In the genomic region with DNA sequence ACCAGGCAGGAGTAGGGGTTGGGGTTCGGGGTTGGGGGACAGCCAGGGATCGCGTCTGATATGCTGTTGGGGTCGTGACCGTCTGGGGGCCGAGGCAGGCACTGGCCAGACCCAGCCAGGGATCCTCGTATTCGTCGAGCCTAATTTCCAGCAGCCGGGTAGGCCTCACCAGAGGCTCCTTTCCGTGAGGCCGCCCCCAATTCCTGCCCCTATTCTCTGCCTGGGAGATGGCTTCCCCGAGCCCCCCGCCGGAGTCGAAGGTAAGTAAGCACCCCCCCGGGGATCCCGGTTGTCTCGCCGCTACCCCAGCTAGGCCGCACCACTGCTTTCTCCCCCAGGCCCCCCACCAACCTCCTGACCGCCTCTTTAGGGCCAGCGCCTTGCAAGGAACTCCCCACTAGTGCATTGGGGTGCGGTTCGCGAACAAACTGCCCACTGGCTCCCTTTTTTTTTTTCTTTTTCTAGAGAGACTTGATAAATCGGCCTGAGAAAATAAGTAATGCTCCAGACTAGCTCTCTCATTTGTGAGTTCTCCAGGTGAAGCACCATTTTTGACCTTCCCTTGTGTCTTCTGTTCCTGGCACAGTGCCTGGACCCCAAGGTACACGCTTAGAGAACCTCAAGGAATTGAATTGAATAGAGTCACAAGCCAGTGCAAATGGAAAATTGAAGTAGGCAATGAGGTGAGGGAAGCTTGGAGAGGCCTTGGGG, we compare ENCODE assay signal across 3 cellular contexts.
TF ChIP-seq lines count a peak whose summit lies in the region.

No MANE protein-coding gene starts in this region.

TF ChIP-seq in HEK293, 187 proteins besides CTCF, POLR2A, EP300 and RAD21 (continued from another document and continues in another):
- TF ChIP-seq ZNF16 (tag by site-specific recombination; IDR thresholded peaks at IDR 0.05; ENCODE audit: low read depth) (no peak), YY1 (tag by site-specific recombination; IDR thresholded peaks at IDR 0.05) (no peak), ZBTB48 (tag by site-specific recombination; IDR thresholded peaks at IDR 0.05) (peak; percentile 52), ZNF501 (tag by site-specific recombination; IDR thresholded peaks at IDR 0.05) (no peak), ZNF335 (tag by site-specific recombination; conservative IDR thresholded peaks at IDR 0.05) (peak; percentile 63), GLIS2 (tag by site-specific recombination; IDR thresholded peaks at IDR 0.05) (peak; percentile 40; the same call in 1 of the 2 replicates)
- TF ChIP-seq, protein P1, sequence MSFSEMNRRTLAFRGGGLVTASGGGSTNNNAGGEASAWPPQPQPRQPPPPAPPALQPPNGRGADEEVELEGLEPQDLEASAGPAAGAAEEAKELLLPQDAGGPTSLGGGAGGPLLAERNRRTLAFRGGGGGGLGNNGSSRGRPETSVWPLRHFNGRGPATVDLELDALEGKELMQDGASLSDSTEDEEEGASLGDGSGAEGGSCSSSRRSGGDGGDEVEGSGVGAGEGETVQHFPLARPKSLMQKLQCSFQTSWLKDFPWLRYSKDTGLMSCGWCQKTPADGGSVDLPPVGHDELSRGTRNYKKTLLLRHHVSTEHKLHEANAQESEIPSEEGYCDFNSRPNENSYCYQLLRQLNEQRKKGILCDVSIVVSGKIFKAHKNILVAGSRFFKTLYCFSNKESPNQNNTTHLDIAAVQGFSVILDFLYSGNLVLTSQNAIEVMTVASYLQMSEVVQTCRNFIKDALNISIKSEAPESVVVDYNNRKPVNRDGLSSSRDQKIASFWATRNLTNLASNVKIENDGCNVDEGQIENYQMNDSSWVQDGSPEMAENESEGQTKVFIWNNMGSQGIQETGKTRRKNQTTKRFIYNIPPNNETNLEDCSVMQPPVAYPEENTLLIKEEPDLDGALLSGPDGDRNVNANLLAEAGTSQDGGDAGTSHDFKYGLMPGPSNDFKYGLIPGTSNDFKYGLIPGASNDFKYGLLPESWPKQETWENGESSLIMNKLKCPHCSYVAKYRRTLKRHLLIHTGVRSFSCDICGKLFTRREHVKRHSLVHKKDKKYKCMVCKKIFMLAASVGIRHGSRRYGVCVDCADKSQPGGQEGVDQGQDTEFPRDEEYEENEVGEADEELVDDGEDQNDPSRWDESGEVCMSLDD (tag by site-specific recombination; IDR thresholded peaks at IDR 0.05) = 0 out of 2 replicates have a peak, but pooled peaks have one; percentile 47
- TF ChIP-seq, protein P2, sequence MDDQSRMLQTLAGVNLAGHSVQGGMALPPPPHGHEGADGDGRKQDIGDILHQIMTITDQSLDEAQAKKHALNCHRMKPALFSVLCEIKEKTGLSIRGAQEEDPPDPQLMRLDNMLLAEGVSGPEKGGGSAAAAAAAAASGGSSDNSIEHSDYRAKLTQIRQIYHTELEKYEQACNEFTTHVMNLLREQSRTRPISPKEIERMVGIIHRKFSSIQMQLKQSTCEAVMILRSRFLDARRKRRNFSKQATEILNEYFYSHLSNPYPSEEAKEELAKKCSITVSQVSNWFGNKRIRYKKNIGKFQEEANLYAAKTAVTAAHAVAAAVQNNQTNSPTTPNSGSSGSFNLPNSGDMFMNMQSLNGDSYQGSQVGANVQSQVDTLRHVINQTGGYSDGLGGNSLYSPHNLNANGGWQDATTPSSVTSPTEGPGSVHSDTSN (CRISPR knock-in tag; IDR thresholded peaks at IDR 0.05) = no peak

TF ChIP-seq in SK-N-SH treated with all-trans-retinoic acid at 6 μM for 48 hours, 23 proteins besides CTCF, POLR2A, EP300 and RAD21 (continued from another document):
- TF ChIP-seq, protein P3, sequence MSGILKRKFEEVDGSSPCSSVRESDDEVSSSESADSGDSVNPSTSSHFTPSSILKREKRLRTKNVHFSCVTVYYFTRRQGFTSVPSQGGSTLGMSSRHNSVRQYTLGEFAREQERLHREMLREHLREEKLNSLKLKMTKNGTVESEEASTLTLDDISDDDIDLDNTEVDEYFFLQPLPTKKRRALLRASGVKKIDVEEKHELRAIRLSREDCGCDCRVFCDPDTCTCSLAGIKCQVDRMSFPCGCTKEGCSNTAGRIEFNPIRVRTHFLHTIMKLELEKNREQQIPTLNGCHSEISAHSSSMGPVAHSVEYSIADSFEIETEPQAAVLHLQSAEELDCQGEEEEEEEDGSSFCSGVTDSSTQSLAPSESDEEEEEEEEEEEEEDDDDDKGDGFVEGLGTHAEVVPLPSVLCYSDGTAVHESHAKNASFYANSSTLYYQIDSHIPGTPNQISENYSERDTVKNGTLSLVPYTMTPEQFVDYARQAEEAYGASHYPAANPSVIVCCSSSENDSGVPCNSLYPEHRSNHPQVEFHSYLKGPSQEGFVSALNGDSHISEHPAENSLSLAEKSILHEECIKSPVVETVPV (CRISPR knock-in tag; IDR thresholded peaks at IDR 0.05) = no peak
- no peak for TF ChIP-seq PPARA (CRISPR knock-in tag; IDR thresholded peaks at IDR 0.05; ENCODE audit: borderline replicate concordance)
TF ChIP-seq in SK-N-SH treated with all-trans-retinoic acid at 6 μM for 48 hours: peak in this region for 0.

TF ChIP-seq in neural cell, 6 proteins besides CTCF, POLR2A, EP300 and RAD21 (continued from another document):
- TF ChIP-seq, protein P4, sequence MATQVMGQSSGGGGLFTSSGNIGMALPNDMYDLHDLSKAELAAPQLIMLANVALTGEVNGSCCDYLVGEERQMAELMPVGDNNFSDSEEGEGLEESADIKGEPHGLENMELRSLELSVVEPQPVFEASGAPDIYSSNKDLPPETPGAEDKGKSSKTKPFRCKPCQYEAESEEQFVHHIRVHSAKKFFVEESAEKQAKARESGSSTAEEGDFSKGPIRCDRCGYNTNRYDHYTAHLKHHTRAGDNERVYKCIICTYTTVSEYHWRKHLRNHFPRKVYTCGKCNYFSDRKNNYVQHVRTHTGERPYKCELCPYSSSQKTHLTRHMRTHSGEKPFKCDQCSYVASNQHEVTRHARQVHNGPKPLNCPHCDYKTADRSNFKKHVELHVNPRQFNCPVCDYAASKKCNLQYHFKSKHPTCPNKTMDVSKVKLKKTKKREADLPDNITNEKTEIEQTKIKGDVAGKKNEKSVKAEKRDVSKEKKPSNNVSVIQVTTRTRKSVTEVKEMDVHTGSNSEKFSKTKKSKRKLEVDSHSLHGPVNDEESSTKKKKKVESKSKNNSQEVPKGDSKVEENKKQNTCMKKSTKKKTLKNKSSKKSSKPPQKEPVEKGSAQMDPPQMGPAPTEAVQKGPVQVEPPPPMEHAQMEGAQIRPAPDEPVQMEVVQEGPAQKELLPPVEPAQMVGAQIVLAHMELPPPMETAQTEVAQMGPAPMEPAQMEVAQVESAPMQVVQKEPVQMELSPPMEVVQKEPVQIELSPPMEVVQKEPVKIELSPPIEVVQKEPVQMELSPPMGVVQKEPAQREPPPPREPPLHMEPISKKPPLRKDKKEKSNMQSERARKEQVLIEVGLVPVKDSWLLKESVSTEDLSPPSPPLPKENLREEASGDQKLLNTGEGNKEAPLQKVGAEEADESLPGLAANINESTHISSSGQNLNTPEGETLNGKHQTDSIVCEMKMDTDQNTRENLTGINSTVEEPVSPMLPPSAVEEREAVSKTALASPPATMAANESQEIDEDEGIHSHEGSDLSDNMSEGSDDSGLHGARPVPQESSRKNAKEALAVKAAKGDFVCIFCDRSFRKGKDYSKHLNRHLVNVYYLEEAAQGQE (IDR thresholded peaks at IDR 0.05; ENCODE audit: borderline replicate concordance) = no peak
